16 cellular contexts compared by ENCODE assay signal in genomic region chr6:19988555-19988954, GRCh38.
DNase-seq lines count a peak whose midpoint lies in the region; TF ChIP-seq lines count a peak whose summit lies in the region.
"Had no signal": no experiment of that assay in that cellular context is flagged by ENCODE, and none has a peak within 500 bp of the region (broad histone marks: within the 10 kb centered on the region; RNA-seq: fewer than 3 reads in every experiment).

No MANE protein-coding gene starts in this region.

- H3K4me1 ChIP-seq in hepatocyte (ENCODE audit: insufficient read depth) (no peaks in the 10 kb centered on the region), tibial artery (no peaks in the 10 kb centered on the region)
- H3K4me1 ChIP-seq: spleen had no signal

- H3K4me2 ChIP-seq in hepatocyte = no peak overlapping the region

- no peaks in the 10 kb centered on the region for H3K9me3 ChIP-seq in hepatocyte (ENCODE audit: low read depth)
- no peaks in the 10 kb centered on the region for H3K9me3 ChIP-seq in tibial artery
- H3K9me3 ChIP-seq: spleen had no signal

- TF ChIP-seq RAD21 in Ishikawa (IDR thresholded peaks at IDR 0.05; ENCODE audit: low read depth) = no peak

- BruUV-seq in Calu3 (replicated peaks; lab: Mats Ljungman, UMichigan) = no TSS peak

- no peaks in the 10 kb centered on the region for H3K9me2 ChIP-seq in hepatocyte (replicated peaks; ENCODE audit: insufficient read depth)

- WGBS in hepatocyte (ENCODE audit: low lambda C conversion rate, missing lambda C conversion rate) = 12% methylated on average over 3 of the region's 3 CpGs

- intact Hi-C loops in Calu3 (cut with micrococcal nuclease; ENCODE audit: unreplicated experiment) = no loop called here
- intact Hi-C loops in CD14-positive monocyte (cut with micrococcal nuclease) = no loop called here
- intact Hi-C loops in tibial artery (cut with DNase I; ENCODE audit: low total_unique reads) = no loop called here

- no peak overlapping the region for H3K4me3 Mint-ChIP-seq in Calu3 (ENCODE audit: low read depth, unreplicated experiment)
- no peak overlapping the region for H3K4me3 Mint-ChIP-seq in CD14-positive monocyte
- H3K4me3 Mint-ChIP-seq: activated CD4-positive, alpha-beta memory T cell treated with anti-CD3 and anti-CD28 coated beads for 36 hours; activated naive CD4-positive, alpha-beta T cell treated with anti-CD3 and anti-CD28 coated beads, Interleukin-2, amount 50 U/mL, for 24 hours; natural killer cell treated with Interleukin-12 subunit alpha and Interleukin-12 subunit beta and Interleukin-15 and Interleukin-18, amount 100 ng/mL, for 72 hours had no signal

- TF ChIP-seq CTCF in Calu3 (IDR thresholded peaks at IDR 0.05; ENCODE audit: unreplicated experiment) = no peak
- no peak for TF ChIP-seq CTCF in hepatocyte (IDR thresholded peaks at IDR 0.05; ENCODE audit: poor library complexity)
- TF ChIP-seq CTCF in CD14-positive monocyte (IDR thresholded peaks at IDR 0.05) = no peak
- no peak for TF ChIP-seq CTCF in tibial artery (IDR thresholded peaks at IDR 0.05)

- H3K36me3 ChIP-seq in hepatocyte (replicated peaks; ENCODE audit: insufficient read depth, low read depth) (no peaks in the 10 kb centered on the region), tibial artery (no peaks in the 10 kb centered on the region)
- H3K36me3 ChIP-seq: spleen had no signal

- DNase-seq in Calu3 = peak; percentile 17
- DNase-seq in amniotic epithelial cell (ENCODE audit: low read depth) = peak; percentile 7
- peak; percentile 58 for DNase-seq in hepatocyte (ENCODE audit: low spot score)
- DNase-seq in CD14-positive monocyte (ENCODE audit: low spot score) = no peak
- DNase-seq in HCEC 1CT = no peak
- no peak for DNase-seq in tibial artery
- no peak for DNase-seq in stimulated activated CD4-positive, alpha-beta T cell treated with anti-CD3 and anti-CD28 coated beads, Interleukin-4, amount 100 ng/mL, for 1 hour
- DNase-seq: activated CD4-positive, alpha-beta memory T cell treated with anti-CD3 and anti-CD28 coated beads for 36 hours; effector CD4-positive, alpha-beta T cell; MV-4-11; NCI-H748 treated with DMSO at 0.1 percent for 48 hours; spleen had no signal

- no peaks in the 10 kb centered on the region for H3K4me1 Mint-ChIP-seq in Calu3 (ENCODE audit: low read depth, unreplicated experiment)
- H3K4me1 Mint-ChIP-seq in CD14-positive monocyte = no peaks in the 10 kb centered on the region
- H3K4me1 Mint-ChIP-seq: activated naive CD4-positive, alpha-beta T cell treated with anti-CD3 and anti-CD28 coated beads, Interleukin-2, amount 50 U/mL, for 24 hours had no signal

- TF ChIP-seq EP300 in Ishikawa (IDR thresholded peaks at IDR 0.05; ENCODE audit: borderline replicate concordance) = no peak

- H3K27ac Mint-ChIP-seq in Calu3 (ENCODE audit: unreplicated experiment) = no peak overlapping the region
- H3K27ac Mint-ChIP-seq in CD14-positive monocyte = no peak overlapping the region
- H3K27ac Mint-ChIP-seq: activated CD4-positive, alpha-beta memory T cell treated with anti-CD3 and anti-CD28 coated beads for 36 hours; activated naive CD4-positive, alpha-beta T cell treated with anti-CD3 and anti-CD28 coated beads, Interleukin-2, amount 50 U/mL, for 24 hours; natural killer cell treated with Interleukin-12 subunit alpha and Interleukin-12 subunit beta and Interleukin-15 and Interleukin-18, amount 100 ng/mL, for 72 hours had no signal

- H3K36me3 Mint-ChIP-seq in Calu3 (ENCODE audit: insufficient read depth, unreplicated experiment) (no peaks in the 10 kb centered on the region), CD14-positive monocyte (no peaks in the 10 kb centered on the region)
- H3K36me3 Mint-ChIP-seq: activated CD4-positive, alpha-beta memory T cell treated with anti-CD3 and anti-CD28 coated beads for 36 hours; activated naive CD4-positive, alpha-beta T cell treated with anti-CD3 and anti-CD28 coated beads, Interleukin-2, amount 50 U/mL, for 24 hours; natural killer cell treated with Interleukin-12 subunit alpha and Interleukin-12 subunit beta and Interleukin-15 and Interleukin-18, amount 100 ng/mL, for 72 hours had no signal

- H2AFZ ChIP-seq in hepatocyte = no peak overlapping the region

- no peaks in the 10 kb centered on the region for H3K9me3 Mint-ChIP-seq in Calu3 (ENCODE audit: low read depth, unreplicated experiment)
- peaks cover 0 to 3% (median 2%) of the 10 kb centered on the region in 7 donors for H3K9me3 Mint-ChIP-seq in CD14-positive monocyte
- H3K9me3 Mint-ChIP-seq: activated CD4-positive, alpha-beta memory T cell treated with anti-CD3 and anti-CD28 coated beads for 36 hours; activated naive CD4-positive, alpha-beta T cell treated with anti-CD3 and anti-CD28 coated beads, Interleukin-2, amount 50 U/mL, for 24 hours; natural killer cell treated with Interleukin-12 subunit alpha and Interleukin-12 subunit beta and Interleukin-15 and Interleukin-18, amount 100 ng/mL, for 72 hours had no signal

- no peaks in the 10 kb centered on the region for H3K79me2 ChIP-seq in hepatocyte

- no peaks in the 10 kb centered on the region for H4K20me1 ChIP-seq in hepatocyte (ENCODE audit: insufficient read depth, poor library complexity, severe bottlenecking)

- no peak overlapping the region for H3K27ac ChIP-seq in hepatocyte
- no peak overlapping the region for H3K27ac ChIP-seq in tibial artery
- H3K27ac ChIP-seq: C4-2B, spleen had no signal

- H3K27me3 Mint-ChIP-seq in Calu3 (ENCODE audit: unreplicated experiment) (peaks cover 79% of the 10 kb centered on the region), CD14-positive monocyte (ENCODE audit: low read depth in 3 of 3) (peaks cover 0 to 2% (median 0%) of the 10 kb centered on the region in 3 donors)
- H3K27me3 Mint-ChIP-seq: activated CD4-positive, alpha-beta memory T cell treated with anti-CD3 and anti-CD28 coated beads for 36 hours had no signal

- CTCF ChIA-PET in Calu3 (lab: Charles Lee) = no interaction called here

- H3K4me3 ChIP-seq in hepatocyte = no peak overlapping the region
- H3K4me3 ChIP-seq in tibial artery = no peak overlapping the region
- H3K4me3 ChIP-seq: spleen had no signal

- H3K27me3 ChIP-seq in hepatocyte (peaks cover 10% of the 10 kb centered on the region), tibial artery (no peaks in the 10 kb centered on the region)

TF ChIP-seq in Ishikawa, 13 proteins besides CTCF, POLR2A, EP300 and RAD21:
- TF ChIP-seq TCF12 (IDR thresholded peaks at IDR 0.05; ENCODE audit: low read depth) (no peak), REST (IDR thresholded peaks at IDR 0.05; ENCODE audit: low read depth) (peak; percentile 88), YY1 (IDR thresholded peaks at IDR 0.05; ENCODE audit: low read depth) (no peak), MAX (IDR thresholded peaks at IDR 0.05) (no peak), TEAD4 (IDR thresholded peaks at IDR 0.05) (no peak)

Comparison
In these comparisons a context has a peak if more than half of its experiments do, and no peak if none do; other contexts are left out.
1. DNase-seq: peak in Calu3 (single experiment), amniotic epithelial cell (single experiment) and hepatocyte (single experiment); none in CD14-positive monocyte (single experiment), HCEC 1CT (single experiment), tibial artery (0 of 2) and stimulated activated CD4-positive, alpha-beta T cell treated with anti-CD3 and anti-CD28 coated beads, Interleukin-4, amount 100 ng/mL, for 1 hour (single experiment).